In genomic region chr5:19927170-19927569, GRCh38 we compare ENCODE assay signal across 15 cellular contexts.
DNase-seq lines count a peak whose midpoint lies in the region; ATAC-seq and TF ChIP-seq lines count a peak whose summit lies in the region.
"Had no signal": no experiment of that assay in that cellular context is flagged by ENCODE, and none has a peak within 500 bp of the region (broad histone marks: within the 10 kb centered on the region; RNA-seq: fewer than 3 reads in every experiment).

No MANE protein-coding gene starts in this region.

- H2BK5ac ChIP-seq in mesenchymal stem cell (ENCODE audit: low read depth, low read length, poor library complexity, severe bottlenecking): no peak overlapping the region

- H3K27ac ChIP-seq in PC-9 (no peak overlapping the region), mesenchymal stem cell (ENCODE audit: low read length, poor library complexity, severe bottlenecking) (no peak overlapping the region)
- H3K27ac ChIP-seq: BLaER1 treated with 17β-estradiol and CSF1 and Interleukin-3, amounts not matched to agents 10 nM and 100 nM; GM23248 had no signal

- no peak for ATAC-seq in GM21619 (IDR thresholded peaks at IDR 0.05; ENCODE audit: unreplicated experiment)
- ATAC-seq: CD8-positive, alpha-beta T cell; GM12878; K562 had no signal

- no peaks in the 10 kb centered on the region for H3K79me2 ChIP-seq in PC-9 (ENCODE audit: low read depth)

- no peaks in the 10 kb centered on the region for H3K9me2 ChIP-seq in PC-9 (ENCODE audit: insufficient read depth)

- no peak overlapping the region for H3K14ac ChIP-seq in mesenchymal stem cell (ENCODE audit: low read length in 2 of 2)

- H2AK5ac ChIP-seq in mesenchymal stem cell (ENCODE audit: low read length, severe bottlenecking): no peak overlapping the region

- no peaks in the 10 kb centered on the region for H3K36me3 ChIP-seq in PC-9 (ENCODE audit: low read depth)
- no peaks in the 10 kb centered on the region for H3K36me3 ChIP-seq in mesenchymal stem cell (ENCODE audit: control insufficient read depth in 1 of 2, insufficient read depth in 2 of 2, low read depth in 1 of 2, low read length in 2 of 2)
- H3K36me3 ChIP-seq: BLaER1 treated with 17β-estradiol and CSF1 and Interleukin-3, amounts not matched to agents 10 nM and 100 nM had no signal

- H2BK120ac ChIP-seq in mesenchymal stem cell (ENCODE audit: low read depth, low read length): no peak overlapping the region

- no peaks in the 10 kb centered on the region for H3K9me3 ChIP-seq in PC-9 (ENCODE audit: insufficient read depth, low read depth)
- H3K9me3 ChIP-seq in mesenchymal stem cell (ENCODE audit: control insufficient read depth, low read length): no peaks in the 10 kb centered on the region
- H3K9me3 ChIP-seq: BLaER1 treated with 17β-estradiol and CSF1 and Interleukin-3, amounts not matched to agents 10 nM and 100 nM had no signal

- H2BK12ac ChIP-seq in mesenchymal stem cell (ENCODE audit: low read length in 2 of 2): no peak overlapping the region

- H2AFZ ChIP-seq in PC-9 (0 out of 2 replicates have a peak overlapping the region, but pooled peaks have one; percentile 22), mesenchymal stem cell (ENCODE audit: low read depth, low read length) (no peak overlapping the region)
- H2AFZ ChIP-seq: GM23248 had no signal

- intact Hi-C loops in PC-9 (cut with micrococcal nuclease; ENCODE audit: unreplicated experiment): no loop called here

- H3K4ac ChIP-seq in mesenchymal stem cell (ENCODE audit: low read depth in 1 of 2, low read length in 2 of 2): no peak overlapping the region

- no peak overlapping the region for H3K4me2 ChIP-seq in PC-9
- H3K4me2 ChIP-seq in mesenchymal stem cell (ENCODE audit: low read length, poor library complexity, severe bottlenecking): no peak overlapping the region

- H4K8ac ChIP-seq in mesenchymal stem cell (ENCODE audit: low read length): no peak overlapping the region

- peak overlapping the region; percentile 67 for H3K9ac ChIP-seq in mesenchymal stem cell (ENCODE audit: low read length)
- H3K9ac ChIP-seq: BLaER1 treated with 17β-estradiol and CSF1 and Interleukin-3, amounts not matched to agents 10 nM and 100 nM; GM23248 had no signal

- H3K27me3 ChIP-seq in PC-9 (ENCODE audit: insufficient read depth, low read depth) (no peaks in the 10 kb centered on the region), mesenchymal stem cell (ENCODE audit: control insufficient read depth in 1 of 2, insufficient read depth in 1 of 2, low read length in 2 of 2) (no peaks in the 10 kb centered on the region)
- H3K27me3 ChIP-seq: BLaER1 treated with 17β-estradiol and CSF1 and Interleukin-3, amounts not matched to agents 10 nM and 100 nM had no signal

- CTCF ChIA-PET in PC-9 (lab: Charles Lee): no interaction called here

- no TSS peak for BruUV-seq in PC-9 (replicated peaks; lab: Mats Ljungman, UMichigan)

- 50% methylated on average over 2 of the region's 2 CpGs for WGBS in mesenchymal stem cell

- H4K91ac ChIP-seq in mesenchymal stem cell (ENCODE audit: low read length): no peak overlapping the region

- no peaks in the 10 kb centered on the region for H3K79me1 ChIP-seq in mesenchymal stem cell (replicated peaks; ENCODE audit: low read length, poor library complexity, severe bottlenecking)

- H3K18ac ChIP-seq in mesenchymal stem cell (ENCODE audit: low read depth in 1 of 2, low read length in 2 of 2): no peak overlapping the region

- POLR2A ChIA-PET in PC-9 (lab: Charles Lee; ENCODE audit: unreplicated experiment): no interaction called here

- H3K4me1 ChIP-seq in PC-9 (replicated peaks; ENCODE audit: insufficient read depth) (no peaks in the 10 kb centered on the region), mesenchymal stem cell (ENCODE audit: control insufficient read depth, insufficient read depth, low read depth, low read length) (peaks cover 1% of the 10 kb centered on the region)

- TF ChIP-seq CTCF in PC-9 (conservative IDR thresholded peaks at IDR 0.05): no peak

- no peaks in the 10 kb centered on the region for H3F3A ChIP-seq in PC-9 (ENCODE audit: insufficient read depth, low read depth)

- H3K4me3 ChIP-seq in PC-9: no peak overlapping the region
- no peak overlapping the region for H3K4me3 ChIP-seq in mesenchymal stem cell (ENCODE audit: insufficient read depth in 1 of 2, low read depth in 1 of 2, low read length in 2 of 2)
- H3K4me3 ChIP-seq: BLaER1 treated with 17β-estradiol and CSF1 and Interleukin-3, amounts not matched to agents 10 nM and 100 nM; GM12878; GM23248; K562 had no signal

- H2BK15ac ChIP-seq in mesenchymal stem cell (ENCODE audit: low read depth, poor library complexity, severe bottlenecking): no peak overlapping the region

- DNase-seq in SHP77 treated with DMSO at 0.1 percent for 48 hours (lab: John Stamatoyannopoulos, UW) (peak; percentile 37), SHP77 (lab: John Stamatoyannopoulos, UW) (no peak), HCEC 1CT (peak; percentile 35), PC-9 (no peak), mesenchymal stem cell (peak; percentile 38), RKO (ENCODE audit: low spot score) (no peak)
- DNase-seq: Calu3; CD8-positive, alpha-beta T cell; DND-41; EL; GM23248 had no signal

- no peaks in the 10 kb centered on the region for H4K20me1 ChIP-seq in PC-9 (ENCODE audit: insufficient read depth)
- H4K20me1 ChIP-seq: BLaER1 treated with 17β-estradiol and CSF1 and Interleukin-3, amounts not matched to agents 10 nM and 100 nM had no signal

- no peak overlapping the region for H3K23ac ChIP-seq in mesenchymal stem cell (ENCODE audit: low read length in 2 of 2)

Comparison
In these comparisons a context has a peak if more than half of its experiments do, and no peak if none do; other contexts are left out.
1. DNase-seq: peak in SHP77 treated with DMSO at 0.1 percent for 48 hours (single experiment), HCEC 1CT (single experiment) and mesenchymal stem cell (single experiment); none in SHP77 (0 of 2), PC-9 (0 of 2) and RKO (single experiment).